Comparison of ENCODE assay signal across 1 cellular context in genomic region chr4:56977321-56978012, GRCh38.
A peak's percentile ranks its signal among the peaks of the same experiment; 100 is the strongest.
TF ChIP-seq lines count a peak whose summit lies in the region.

Gene NOA1 (minus strand): TSS chr4:56977606. CDS start chr4:56977585, 21 bp downstream.

TF ChIP-seq in HepG2, 621 proteins besides CTCF, POLR2A, EP300 and RAD21 (continued from another document and continues in another):
- no peak for TF ChIP-seq SNAPC2 (CRISPR knock-in tag; IDR thresholded peaks at IDR 0.05)
- TF ChIP-seq SNAPC5 (CRISPR knock-in tag; IDR thresholded peaks at IDR 0.05; ENCODE audit: borderline replicate concordance): no peak
- TF ChIP-seq PHF20 (CRISPR knock-in tag; IDR thresholded peaks at IDR 0.05): peak; percentile 61
- TF ChIP-seq ZBTB37 (CRISPR knock-in tag; IDR thresholded peaks at IDR 0.05): no peak
- no peak for TF ChIP-seq SMARCE1 (IDR thresholded peaks at IDR 0.05; ENCODE audit: borderline replicate concordance)
- TF ChIP-seq TCF12 (IDR thresholded peaks at IDR 0.05): no peak
- TF ChIP-seq TCF12 (CRISPR knock-in tag; IDR thresholded peaks at IDR 0.05): no peak
- TF ChIP-seq ZNF441 (CRISPR knock-in tag; IDR thresholded peaks at IDR 0.05; ENCODE audit: borderline replicate concordance): no peak
- TF ChIP-seq ZNF468 (CRISPR knock-in tag; IDR thresholded peaks at IDR 0.05): no peak
- TF ChIP-seq SOX13 (IDR thresholded peaks at IDR 0.05): no peak
- no peak for TF ChIP-seq SOX13 (CRISPR knock-in tag; conservative IDR thresholded peaks at IDR 0.05 in 1 of 2, IDR thresholded peaks at IDR 0.05 in 1 of 2)
- TF ChIP-seq RELA (CRISPR knock-in tag; IDR thresholded peaks at IDR 0.05): no peak
- no peak for TF ChIP-seq CENPBD1 (CRISPR knock-in tag; IDR thresholded peaks at IDR 0.05; ENCODE audit: borderline replicate concordance, low read depth)
- TF ChIP-seq ZBTB34 (CRISPR knock-in tag; IDR thresholded peaks at IDR 0.05): no peak
- no peak for TF ChIP-seq RBAK (CRISPR knock-in tag; IDR thresholded peaks at IDR 0.05)
- TF ChIP-seq POLR2AphosphoS2 (IDR thresholded peaks at IDR 0.05; ENCODE audit: low read depth, low read length): no peak
- TF ChIP-seq ZNF549 (CRISPR knock-in tag; IDR thresholded peaks at IDR 0.05): no peak
- TF ChIP-seq KDM4B (CRISPR knock-in tag; IDR thresholded peaks at IDR 0.05): no peak
- TF ChIP-seq KLF9 (CRISPR knock-in tag; IDR thresholded peaks at IDR 0.05; ENCODE audit: low read depth): no peak
- no peak for TF ChIP-seq ZNF746 (CRISPR knock-in tag; IDR thresholded peaks at IDR 0.05)
- no peak for TF ChIP-seq SETDB1 (CRISPR knock-in tag; IDR thresholded peaks at IDR 0.05; ENCODE audit: borderline replicate concordance)
- TF ChIP-seq GPBP1L1 (CRISPR knock-in tag; IDR thresholded peaks at IDR 0.05): no peak
- TF ChIP-seq ZNF12 (CRISPR knock-in tag; IDR thresholded peaks at IDR 0.05): no peak
- TF ChIP-seq ZNF296 (CRISPR knock-in tag; conservative IDR thresholded peaks at IDR 0.05): no peak
- no peak; the same call in 1 of the 2 replicates for TF ChIP-seq TMF1 (CRISPR knock-in tag; IDR thresholded peaks at IDR 0.05; ENCODE audit: low read depth)
- TF ChIP-seq ZNF318 (CRISPR knock-in tag; IDR thresholded peaks at IDR 0.05): no peak
- no peak for TF ChIP-seq IRX3 (CRISPR knock-in tag; IDR thresholded peaks at IDR 0.05; ENCODE audit: borderline replicate concordance, low read depth)
- TF ChIP-seq DZIP1 (CRISPR knock-in tag; IDR thresholded peaks at IDR 0.05): no peak
- peak; percentile 94 for TF ChIP-seq POLR2AphosphoS5 (IDR thresholded peaks at IDR 0.05; ENCODE audit: low read depth, low read length)
- peak; percentile 57 for TF ChIP-seq ZFX (CRISPR knock-in tag; IDR thresholded peaks at IDR 0.05; ENCODE audit: low read depth)
- no peak for TF ChIP-seq MBNL3 (CRISPR knock-in tag; conservative IDR thresholded peaks at IDR 0.05)
- TF ChIP-seq ZNF598 (CRISPR knock-in tag; IDR thresholded peaks at IDR 0.05; ENCODE audit: borderline replicate concordance): no peak
- TF ChIP-seq ZNF780A (CRISPR knock-in tag; IDR thresholded peaks at IDR 0.05): 0 out of 2 replicates have a peak, but pooled peaks have one; percentile 61
- TF ChIP-seq NFYB (CRISPR knock-in tag; IDR thresholded peaks at IDR 0.05): peak; percentile 67
- peak; percentile 4 for TF ChIP-seq AGO2 (optimal IDR thresholded peaks at IDR 0.05; ENCODE audit: low read depth, low read length)
- TF ChIP-seq IKZF5 (CRISPR knock-in tag; IDR thresholded peaks at IDR 0.05): 0 out of 2 replicates have a peak, but pooled peaks have one; percentile 21
- no peak; the same call in 1 of the 2 replicates for TF ChIP-seq ZNF790 (CRISPR knock-in tag; IDR thresholded peaks at IDR 0.05; ENCODE audit: borderline replicate concordance)
- TF ChIP-seq NRL (CRISPR knock-in tag; IDR thresholded peaks at IDR 0.05; ENCODE audit: borderline replicate concordance): no peak
- no peak for TF ChIP-seq SNAI1 (CRISPR knock-in tag; IDR thresholded peaks at IDR 0.05; ENCODE audit: borderline replicate concordance)
- no peak for TF ChIP-seq CSRNP2 (CRISPR knock-in tag; conservative IDR thresholded peaks at IDR 0.05; ENCODE audit: low read depth)
- TF ChIP-seq RNF219 (CRISPR knock-in tag; IDR thresholded peaks at IDR 0.05): no peak
- no peak for TF ChIP-seq ZNF343 (CRISPR knock-in tag; IDR thresholded peaks at IDR 0.05)
